In the genomic region with DNA sequence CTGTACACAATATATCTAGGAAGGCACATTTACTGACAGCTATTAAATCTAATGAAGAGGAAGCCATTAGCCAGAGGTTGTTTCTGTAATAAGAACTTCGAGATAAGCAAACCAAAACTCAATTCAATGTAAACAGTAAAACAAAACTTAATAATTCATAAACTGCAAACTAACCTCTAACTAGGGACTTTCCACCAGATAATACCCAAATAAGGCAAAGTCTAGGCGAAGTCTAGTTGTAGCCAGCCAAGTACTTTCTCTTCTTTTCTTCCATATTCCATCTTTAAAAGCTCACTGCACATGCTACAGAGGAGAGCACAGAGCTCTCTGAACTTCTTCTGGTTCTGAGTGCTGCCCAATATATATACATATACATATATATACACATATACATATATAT, we compare ENCODE assay signal across 19 cellular contexts.
A peak's percentile ranks its signal among the peaks of the same experiment; 100 is the strongest.
DNase-seq lines count a peak whose midpoint lies in the region; ATAC-seq, FAIRE-seq and TF ChIP-seq lines count a peak whose summit lies in the region.
"Had no signal": no experiment of that assay in that cellular context is flagged by ENCODE, and none has a peak within 500 bp of the region (broad histone marks: within the 10 kb centered on the region; RNA-seq: fewer than 3 reads in every experiment).

No MANE protein-coding gene starts in this region.

- no peak for FAIRE-seq in D721Med (lab: Jason Lieb, UNC)
- FAIRE-seq: HTR-8/SVneo had no signal

- ATAC-seq in GM18861 (IDR thresholded peaks at IDR 0.05; ENCODE audit: unreplicated experiment) (peak; percentile 63), GM19463 (IDR thresholded peaks at IDR 0.05; ENCODE audit: unreplicated experiment) (peak; percentile 72), HG03159 (IDR thresholded peaks at IDR 0.05; ENCODE audit: unreplicated experiment) (peak; percentile 56)

- no peak for DNase-seq in hippocampal formation (lab: John Stamatoyannopoulos, UW)
- no peak for DNase-seq in H4 (ENCODE audit: low spot score)
- no peak for DNase-seq in cerebellum (ENCODE audit: low spot score)
- DNase-seq in D721Med (ENCODE audit: insufficient read length, low spot score): no peak
- DNase-seq: CD8-positive, alpha-beta memory T cell; HCEC 1CT; IMR-90; Karpas-422; NCI-H1436; NCI-H2029; NCI-H345; NCI-H524 treated with DMSO at 0.1 percent for 48 hours; PC-9; T-helper 1 cell; T-helper 9 cell had no signal

- no peak for TF ChIP-seq CTCF in D721Med (IDR thresholded peaks at IDR 0.05; ENCODE audit: insufficient read depth, missing control alignments)
